21 cellular contexts compared by ENCODE assay signal in the genomic region with DNA sequence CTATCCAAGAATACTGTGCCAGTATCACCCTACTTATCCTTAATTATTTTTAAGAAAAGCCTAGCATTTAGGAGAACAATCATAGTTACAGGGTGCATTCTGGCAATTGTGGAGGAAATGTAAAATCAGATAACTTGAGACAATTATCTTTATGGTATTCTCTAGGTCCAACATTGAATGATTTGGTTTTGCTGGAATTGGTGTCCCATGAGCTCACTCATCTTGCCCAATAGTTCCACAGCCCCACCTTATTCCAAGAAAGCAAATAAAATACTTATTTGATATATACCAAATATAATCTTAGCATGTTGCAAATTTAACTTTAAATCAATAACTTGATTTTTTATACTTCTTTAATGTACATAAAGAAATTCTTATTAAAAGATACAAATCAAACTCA.
DNase-seq lines count a peak whose midpoint lies in the region; ATAC-seq, FAIRE-seq and TF ChIP-seq lines count a peak whose summit lies in the region.
"Had no signal": no experiment of that assay in that cellular context is flagged by ENCODE, and none has a peak within 500 bp of the region (broad histone marks: within the 10 kb centered on the region; RNA-seq: fewer than 3 reads in every experiment).

No MANE protein-coding gene starts in this region.

- H3K4me1 Mint-ChIP-seq in astrocyte (ENCODE audit: low read depth, unreplicated experiment): peaks cover 40% of the 10 kb centered on the region
- no peaks in the 10 kb centered on the region for H3K4me1 Mint-ChIP-seq in CD4-positive, alpha-beta T cell (ENCODE audit: low read depth)
- H3K4me1 Mint-ChIP-seq: activated CD4-positive, alpha-beta memory T cell treated with anti-CD3 and anti-CD28 coated beads, Interleukin-2, amount 10 ng/mL, durations not matched to agents 7 days and 5 days; IgD-negative memory B cell; stimulated activated naive B cell treated with anti-CD40 and anti-IgM and Interleukin-4, amounts not matched to agents 10 μg/mL and 1 μg/mL and 100 μg/mL, for 72 hours had no signal

- no peak overlapping the region for H2BK5ac ChIP-seq in mesenchymal stem cell (ENCODE audit: low read depth, low read length, poor library complexity, severe bottlenecking)

- POLR2A ChIA-PET in CD4-positive, alpha-beta T cell (lab: Charles Lee): no interaction called here

- H3K4ac ChIP-seq in mesenchymal stem cell (ENCODE audit: low read depth in 1 of 2, low read length in 2 of 2): no peak overlapping the region

- H3K4me3 Mint-ChIP-seq in astrocyte (ENCODE audit: unreplicated experiment): no peak overlapping the region
- no peak overlapping the region for H3K4me3 Mint-ChIP-seq in CD4-positive, alpha-beta T cell
- H3K4me3 Mint-ChIP-seq: activated CD4-positive, alpha-beta memory T cell treated with anti-CD3 and anti-CD28 coated beads, Interleukin-2, amount 10 ng/mL, durations not matched to agents 7 days and 5 days; endodermal cell; IgD-negative memory B cell; stimulated activated naive B cell treated with anti-CD40 and anti-IgM and Interleukin-4, amounts not matched to agents 10 μg/mL and 1 μg/mL and 100 μg/mL, for 72 hours had no signal

- DNase-seq in EL (peak; percentile 36), astrocyte (ENCODE audit: low read depth) (no peak), mesenchymal stem cell (no peak), NCI-H2081 treated with DMSO at 0.1 percent for 48 hours (lab: John Stamatoyannopoulos, UW) (no peak)
- no peak for DNase-seq in stimulated activated CD4-positive, alpha-beta T cell treated with anti-CD3 and anti-CD28 coated beads, Interleukin-12 subunit alpha, Interleukin-12 subunit beta, amount 100 ng/mL, for 4 hours
- DNase-seq in CD4-positive, alpha-beta T cell: no peak
- DNase-seq: activated CD4-positive, alpha-beta memory T cell treated with anti-CD3 and anti-CD28 coated beads, Interleukin-2, amount 10 ng/mL, durations not matched to agents 7 days and 5 days; activated effector memory CD4-positive, alpha-beta T cell treated with Interleukin-2 at 50 U/mL for 16 hours; small intestine; stimulated activated CD4-positive, alpha-beta T cell treated with anti-CD3 and anti-CD28 coated beads, Interleukin-2, amount 100 ng/mL, for 48 hours; stimulated activated naive B cell treated with anti-CD40 and anti-IgM and Interleukin-4, amounts not matched to agents 10 μg/mL and 1 μg/mL and 100 μg/mL, for 72 hours; testis had no signal

- no peaks in the 10 kb centered on the region for H3K79me1 ChIP-seq in mesenchymal stem cell (replicated peaks; ENCODE audit: low read length, poor library complexity, severe bottlenecking)

- no peak for ATAC-seq in CD4-positive, alpha-beta T cell (ENCODE audit: poor library complexity)
- ATAC-seq: activated CD4-positive, CD25-positive, alpha-beta regulatory T cell treated with anti-CD3 and anti-CD28 coated beads, Interleukin-2, amount 50 U/mL, for 24 hours; stimulated activated naive B cell treated with anti-CD40 and anti-IgM and Interleukin-4, amounts not matched to agents 10 μg/mL and 1 μg/mL and 100 μg/mL, for 72 hours had no signal

- no peak overlapping the region for H3K27ac Mint-ChIP-seq in astrocyte (ENCODE audit: unreplicated experiment)
- H3K27ac Mint-ChIP-seq in CD4-positive, alpha-beta T cell: no peak overlapping the region
- H3K27ac Mint-ChIP-seq: activated CD4-positive, alpha-beta memory T cell treated with anti-CD3 and anti-CD28 coated beads, Interleukin-2, amount 10 ng/mL, durations not matched to agents 7 days and 5 days; IgD-negative memory B cell; progenitor cell of endocrine pancreas; stimulated activated naive B cell treated with anti-CD40 and anti-IgM and Interleukin-4, amounts not matched to agents 10 μg/mL and 1 μg/mL and 100 μg/mL, for 72 hours had no signal

- no peak overlapping the region for H3K18ac ChIP-seq in mesenchymal stem cell (ENCODE audit: low read depth in 1 of 2, low read length in 2 of 2)

- H3K23ac ChIP-seq in mesenchymal stem cell (ENCODE audit: low read length in 2 of 2): no peak overlapping the region

- no peak overlapping the region for H2BK12ac ChIP-seq in mesenchymal stem cell (ENCODE audit: low read length in 2 of 2)

- H3K9ac ChIP-seq in astrocyte (ENCODE audit: low read length) (no peak overlapping the region), mesenchymal stem cell (ENCODE audit: low read length) (peak overlapping the region; percentile 61)

- H3K9me3 ChIP-seq in astrocyte (ENCODE audit: insufficient read depth, low read depth, low read length) (no peaks in the 10 kb centered on the region), mesenchymal stem cell (ENCODE audit: control insufficient read depth, low read length) (no peaks in the 10 kb centered on the region)
- no peaks in the 10 kb centered on the region for H3K9me3 ChIP-seq in CD4-positive, alpha-beta T cell (ENCODE audit: control insufficient read depth, low read length)
- H3K9me3 ChIP-seq: heart right ventricle, testis, vagina had no signal

- no peak overlapping the region for H3K14ac ChIP-seq in mesenchymal stem cell (ENCODE audit: low read length in 2 of 2)

- no peaks in the 10 kb centered on the region for H3K36me3 ChIP-seq in ACC112 (ENCODE audit: insufficient read depth, low read length)
- no peaks in the 10 kb centered on the region for H3K36me3 ChIP-seq in astrocyte (ENCODE audit: insufficient read depth, low read length)
- no peaks in the 10 kb centered on the region for H3K36me3 ChIP-seq in mesenchymal stem cell (ENCODE audit: control insufficient read depth in 1 of 2, insufficient read depth in 2 of 2, low read depth in 1 of 2, low read length in 2 of 2)
- H3K36me3 ChIP-seq: heart right ventricle, vagina had no signal

- H3K4me2 ChIP-seq in astrocyte (ENCODE audit: low read length) (peak overlapping the region; percentile 66), mesenchymal stem cell (ENCODE audit: low read length, poor library complexity, severe bottlenecking) (no peak overlapping the region)

- H4K8ac ChIP-seq in mesenchymal stem cell (ENCODE audit: low read length): no peak overlapping the region

- no peak overlapping the region for H2BK15ac ChIP-seq in mesenchymal stem cell (ENCODE audit: low read depth, poor library complexity, severe bottlenecking)

- H3K4me3 ChIP-seq in ACC112 (ENCODE audit: low read depth, low read length): peak overlapping the region; percentile 59
- no peak overlapping the region for H3K4me3 ChIP-seq in astrocyte (ENCODE audit: insufficient read depth, low read depth, low read length)
- H3K4me3 ChIP-seq in mesenchymal stem cell (ENCODE audit: insufficient read depth in 1 of 2, low read depth in 1 of 2, low read length in 2 of 2): peak overlapping the region in 1 of 2 experiments; percentile 59
- H3K4me3 ChIP-seq: testis, vagina had no signal

- H3K4me1 ChIP-seq in ACC112 (ENCODE audit: control insufficient read depth, insufficient read depth, low read length, unreplicated experiment) (peaks cover 72% of the 10 kb centered on the region), astrocyte (ENCODE audit: insufficient read depth, low read length) (peaks cover 34% of the 10 kb centered on the region), mesenchymal stem cell (ENCODE audit: control insufficient read depth, insufficient read depth, low read depth, low read length) (peaks cover 1% of the 10 kb centered on the region)
- H3K4me1 ChIP-seq: testis, vagina had no signal

- TF ChIP-seq CTCF in astrocyte (IDR thresholded peaks at IDR 0.05; ENCODE audit: insufficient read depth, low read depth, low read length): no peak
- TF ChIP-seq CTCF in CD4-positive, alpha-beta T cell (IDR thresholded peaks at IDR 0.05): no peak

- intact Hi-C loops in CD4-positive, alpha-beta T cell (cut with DNase I, micrococcal nuclease): no loop called here

- peak overlapping the region; percentile 89 for H3K27ac ChIP-seq in ACC112 (ENCODE audit: low read depth, low read length)
- H3K27ac ChIP-seq in astrocyte (ENCODE audit: low read depth, low read length): peak overlapping the region; percentile 64
- H3K27ac ChIP-seq in mesenchymal stem cell (ENCODE audit: low read length, poor library complexity, severe bottlenecking): no peak overlapping the region
- no peak overlapping the region for H3K27ac ChIP-seq in CD4-positive, alpha-beta T cell (ENCODE audit: low read depth, low read length)
- H3K27ac ChIP-seq: testis, vagina had no signal

- FAIRE-seq in astrocyte (lab: Jason Lieb, UNC): no peak
- FAIRE-seq: colon, small intestine had no signal

- H2AFZ ChIP-seq in ACC112 (ENCODE audit: low read length, unreplicated experiment) (peak overlapping the region; percentile 80), astrocyte (ENCODE audit: low read depth, low read length) (no peak overlapping the region), mesenchymal stem cell (ENCODE audit: low read depth, low read length) (no peak overlapping the region)

- H3K27me3 Mint-ChIP-seq in astrocyte (ENCODE audit: low read depth, unreplicated experiment): no peaks in the 10 kb centered on the region
- no peaks in the 10 kb centered on the region for H3K27me3 Mint-ChIP-seq in CD4-positive, alpha-beta T cell
- H3K27me3 Mint-ChIP-seq: activated CD4-positive, alpha-beta memory T cell treated with anti-CD3 and anti-CD28 coated beads, Interleukin-2, amount 10 ng/mL, durations not matched to agents 7 days and 5 days; brain; IgD-negative memory B cell; stimulated activated naive B cell treated with anti-CD40 and anti-IgM and Interleukin-4, amounts not matched to agents 10 μg/mL and 1 μg/mL and 100 μg/mL, for 72 hours had no signal

- no peaks in the 10 kb centered on the region for H3K9me3 Mint-ChIP-seq in astrocyte (ENCODE audit: unreplicated experiment)
- peaks cover 4% of the 10 kb centered on the region for H3K9me3 Mint-ChIP-seq in CD4-positive, alpha-beta T cell
- H3K9me3 Mint-ChIP-seq: activated CD4-positive, alpha-beta memory T cell treated with anti-CD3 and anti-CD28 coated beads, Interleukin-2, amount 10 ng/mL, durations not matched to agents 7 days and 5 days; endodermal cell; stimulated activated naive B cell treated with anti-CD40 and anti-IgM and Interleukin-4, amounts not matched to agents 10 μg/mL and 1 μg/mL and 100 μg/mL, for 72 hours had no signal

- no peaks in the 10 kb centered on the region for H4K20me1 ChIP-seq in astrocyte (ENCODE audit: insufficient read depth, low read length)

- H4K91ac ChIP-seq in mesenchymal stem cell (ENCODE audit: low read length): no peak overlapping the region

- H3K27me3 ChIP-seq in ACC112 (ENCODE audit: insufficient read depth, low read length): no peaks in the 10 kb centered on the region
- no peaks in the 10 kb centered on the region for H3K27me3 ChIP-seq in astrocyte (ENCODE audit: insufficient read depth, low read length)
- no peaks in the 10 kb centered on the region for H3K27me3 ChIP-seq in mesenchymal stem cell (ENCODE audit: control insufficient read depth in 1 of 2, insufficient read depth in 1 of 2, low read length in 2 of 2)
- no peaks in the 10 kb centered on the region for H3K27me3 ChIP-seq in CD4-positive, alpha-beta T cell (ENCODE audit: control insufficient read depth, insufficient read depth, low read length)
- H3K27me3 ChIP-seq: heart right ventricle, testis, vagina had no signal

- CTCF ChIA-PET in CD4-positive, alpha-beta T cell (lab: Charles Lee): no interaction called here

- no peaks in the 10 kb centered on the region for H3K36me3 Mint-ChIP-seq in astrocyte (ENCODE audit: low read depth, unreplicated experiment)
- no peaks in the 10 kb centered on the region for H3K36me3 Mint-ChIP-seq in CD4-positive, alpha-beta T cell (ENCODE audit: low read depth)
- H3K36me3 Mint-ChIP-seq: brain; IgD-negative memory B cell; stimulated activated naive B cell treated with anti-CD40 and anti-IgM and Interleukin-4, amounts not matched to agents 10 μg/mL and 1 μg/mL and 100 μg/mL, for 72 hours had no signal

- H3K79me2 ChIP-seq in ACC112 (ENCODE audit: control insufficient read depth, insufficient read depth, low read length, unreplicated experiment) (no peaks in the 10 kb centered on the region), astrocyte (ENCODE audit: insufficient read depth, low read length) (no peaks in the 10 kb centered on the region)

- no peak overlapping the region for H2BK120ac ChIP-seq in mesenchymal stem cell (ENCODE audit: low read depth, low read length)

- H2AK5ac ChIP-seq in mesenchymal stem cell (ENCODE audit: low read length, severe bottlenecking): no peak overlapping the region

Comparison
In these comparisons a context has a peak if more than half of its experiments do, and no peak if none do; other contexts are left out.
1. H3K27ac ChIP-seq: peak in ACC112 (single experiment) and astrocyte (single experiment); none in mesenchymal stem cell (single experiment) and CD4-positive, alpha-beta T cell (single experiment).